ENCODE assay signal across 13 cellular contexts in genomic region chr3:150583028-150583427, GRCh38. TPM values are rescaled to one million over a fixed set of nuclear protein-coding genes. Genes with fewer than 3 reads are reported as not detected.
DNase-seq lines count a peak whose midpoint lies in the region; ATAC-seq, FAIRE-seq and TF ChIP-seq lines count a peak whose summit lies in the region.
"Had no signal": no experiment of that assay in that cellular context is flagged by ENCODE, and none has a peak within 500 bp of the region (broad histone marks: within the 10 kb centered on the region; RNA-seq: fewer than 3 reads in every experiment).

No MANE protein-coding gene starts in this region.

- no peaks in the 10 kb centered on the region for H3K27me3 ChIP-seq in GM12878 (replicated peaks in 1 of 2; ENCODE audit: control insufficient read depth in 2 of 2, insufficient read depth in 2 of 2, low read length in 1 of 2)
- H3K27me3 ChIP-seq in neuronal stem cell (ENCODE audit: control insufficient read depth in 3 of 3, insufficient read depth in 3 of 3, low read depth in 1 of 3, low read length in 3 of 3) = no peaks in the 10 kb centered on the region
- H3K27me3 ChIP-seq in CD8-positive, alpha-beta memory T cell (ENCODE audit: insufficient read depth, low read length, poor library complexity, severe bottlenecking) = no peaks in the 10 kb centered on the region
- H3K27me3 ChIP-seq: body of pancreas had no signal

- no peaks in the 10 kb centered on the region for H3K9me3 Mint-ChIP-seq in activated T-cell treated with anti-CD3 and anti-CD28 coated beads, Interleukin-2, amount 50 U/mL, for 24 hours
- H3K9me3 Mint-ChIP-seq in CD8-positive, alpha-beta memory T cell = no peaks in the 10 kb centered on the region

- no peak overlapping the region for H3K4me3 ChIP-seq in GM12878
- no peak overlapping the region for H3K4me3 ChIP-seq in neuronal stem cell (ENCODE audit: low read length in 2 of 2)
- no peak overlapping the region for H3K4me3 ChIP-seq in CD8-positive, alpha-beta memory T cell (ENCODE audit: low read length)
- H3K4me3 ChIP-seq: body of pancreas had no signal

- no peaks in the 10 kb centered on the region for H3K27me3 Mint-ChIP-seq in activated T-cell treated with anti-CD3 and anti-CD28 coated beads, Interleukin-2, amount 50 U/mL, for 24 hours
- H3K27me3 Mint-ChIP-seq in CD8-positive, alpha-beta memory T cell = no peaks in the 10 kb centered on the region

- no peak overlapping the region for H2BK120ac ChIP-seq in neuronal stem cell (ENCODE audit: low read depth, low read length)

- CTCF ChIA-PET in GM12878 (lab: Yijun Ruan, JAX) = interaction anchor here (1.0 to 3.2 kb wide), 5 partner anchors 15 to 282 kb away, joined by 3 to 18 read pairs (median 3); no protein-coding TSS in a partner anchor
- CTCF ChIA-PET in CD8-positive, alpha-beta memory T cell (lab: Charles Lee) = no interaction called here

- H3K27ac Mint-ChIP-seq in activated T-cell treated with anti-CD3 and anti-CD28 coated beads, Interleukin-2, amount 50 U/mL, for 24 hours = peak overlapping the region; percentile 87
- H3K27ac Mint-ChIP-seq in CD8-positive, alpha-beta memory T cell = peak overlapping the region in 1 of 8 donors; percentile 10

- 0% methylated on average over 1 of the region's 1 CpG for WGBS in GM12878 (ENCODE audit: insufficient coverage, insufficient replicate concordance, low lambda C conversion rate, missing lambda C conversion rate)
- WGBS in neuronal stem cell (ENCODE audit: extremely low coverage in 2 of 2, insufficient read length in 2 of 2, insufficient replicate concordance in 1 of 2), 2 donors = no CpG with 5 or more reads among the region's 1 CpG

- no peak for TF ChIP-seq CTCF in GM12878 (IDR thresholded peaks at IDR 0.05 in 2 of 3, conservative IDR thresholded peaks at IDR 0.05 in 1 of 3; ENCODE audit: control insufficient read depth in 2 of 3, extremely low read depth in 1 of 3, insufficient read depth in 1 of 3, low read depth in 3 of 3, low read length in 3 of 3)

- no peak for DNase-seq in activated T-cell treated with anti-CD3 and anti-CD28 coated beads, Interleukin-2, amount 50 U/mL, for 24 hours
- DNase-seq in activated T-cell treated with anti-CD3 and anti-CD28 coated beads for 4 hours (no peak), GM12878 (ENCODE audit: low read depth, low spot score) (no peak), foreskin melanocyte (no peak), neuronal stem cell (ENCODE audit: low spot score) (no peak)
- DNase-seq in CD8-positive, alpha-beta memory T cell = no peak
- DNase-seq: activated CD4-positive, alpha-beta T cell treated with anti-CD3 and anti-CD28 coated beads, Interleukin-2, amount 50 U/mL, for 48 hours; body of pancreas; DMS79; NCI-H1092 treated with DMSO at 0.1 percent for 48 hours; NCI-H748 treated with DMSO at 0.1 percent for 48 hours had no signal

- no peak for TF ChIP-seq RAD21 in GM12878 (IDR thresholded peaks at IDR 0.05; ENCODE audit: insufficient read depth, low read depth, low read length)

- H3K4ac ChIP-seq in neuronal stem cell (ENCODE audit: low read length) = no peak overlapping the region

- SMC1A ChIA-PET in GM12878 (lab: Charles Lee; ENCODE audit: uncharacterized antibody, unreplicated experiment) = interaction anchor here (0.8 to 4.0 kb wide), 11 partner anchors 9 to 181 kb away, joined by 3 to 26 read pairs (median 5); partner anchors contain the start of gene ERICH6

- H4K8ac ChIP-seq in neuronal stem cell (ENCODE audit: low read depth, low read length) = no peak overlapping the region

- H3K4me2 ChIP-seq in GM12878 (ENCODE audit: control insufficient read depth, insufficient read depth) (peak overlapping the region; percentile 69), neuronal stem cell (ENCODE audit: insufficient read depth, low read length, poor library complexity, severe bottlenecking) (no peak overlapping the region)

- H3K9ac ChIP-seq in GM12878 (ENCODE audit: control insufficient read depth, insufficient read depth, low read length) (no peak overlapping the region; the same call in 1 of the 2 replicates), neuronal stem cell (ENCODE audit: low read depth, low read length, poor library complexity) (no peak overlapping the region)

- H3K14ac ChIP-seq in neuronal stem cell (ENCODE audit: low read length) = no peak overlapping the region

- in situ Hi-C loops in GM12878 (cut with MboI) = no loop called here

- no TSS peak for BruUV-seq in GM12878 (replicated peaks; lab: Mats Ljungman, UMichigan)

- no peak overlapping the region for H2AFZ ChIP-seq in GM12878 (ENCODE audit: control insufficient read depth, low read depth, low read length)
- no peak overlapping the region for H2AFZ ChIP-seq in neuronal stem cell (ENCODE audit: low read length)

- H3K79me2 ChIP-seq in GM12878 (ENCODE audit: control insufficient read depth, insufficient read depth, low read length) = peaks cover 37% of the 10 kb centered on the region

- peak overlapping the region; percentile 88 for H3K27ac ChIP-seq in GM12878 (ENCODE audit: control insufficient read depth, insufficient read depth)
- no peak overlapping the region for H3K27ac ChIP-seq in neuronal stem cell (replicated peaks; ENCODE audit: low read length)
- no peak overlapping the region for H3K27ac ChIP-seq in CD8-positive, alpha-beta memory T cell (ENCODE audit: low read depth, low read length)
- H3K27ac ChIP-seq: body of pancreas had no signal

- ATAC-seq in GM21619 (IDR thresholded peaks at IDR 0.05; ENCODE audit: unreplicated experiment) (peak; percentile 53), HG03139 (IDR thresholded peaks at IDR 0.05; ENCODE audit: unreplicated experiment) (peak; percentile 61), GM12878 (peak; percentile 84)
- ATAC-seq: body of pancreas had no signal

- intact Hi-C loops in GM12878 (cut with micrococcal nuclease; ENCODE audit: unreplicated experiment) = no loop called here

- H3K23ac ChIP-seq in neuronal stem cell (ENCODE audit: low read depth, low read length, poor library complexity) = no peak overlapping the region

- H3K79me1 ChIP-seq in neuronal stem cell (ENCODE audit: low read depth, low read length) = no peaks in the 10 kb centered on the region

- H2BK5ac ChIP-seq in neuronal stem cell (ENCODE audit: low read length) = no peak overlapping the region

- RAD21 ChIA-PET in GM12878 (lab: Charles Lee; ENCODE audit: unreplicated experiment) = interaction anchor here (0.7 to 2.7 kb wide), 9 partner anchors 11 to 181 kb away, joined by 3 to 25 read pairs (median 5); partner anchors contain the start of genes ERICH6, SELENOT and SIAH2

- H3K18ac ChIP-seq in neuronal stem cell (ENCODE audit: low read length) = no peak overlapping the region

- H4K20me1 ChIP-seq in GM12878 (ENCODE audit: control insufficient read depth, insufficient read depth) = no peaks in the 10 kb centered on the region

- H2BK12ac ChIP-seq in neuronal stem cell (ENCODE audit: low read length) = no peak overlapping the region

- FAIRE-seq in GM12878 (lab: Jason Lieb, UNC) = peak; percentile 80

- H3K9me3 ChIP-seq in GM12878 (replicated peaks; ENCODE audit: control insufficient read depth, insufficient read depth, low read length) (no peaks in the 10 kb centered on the region), neuronal stem cell (replicated peaks in 1 of 2; ENCODE audit: control insufficient read depth in 2 of 2, insufficient read depth in 1 of 2, low read depth in 1 of 2, low read length in 2 of 2) (no peaks in the 10 kb centered on the region)
- no peaks in the 10 kb centered on the region for H3K9me3 ChIP-seq in CD8-positive, alpha-beta memory T cell (ENCODE audit: low read length)
- H3K9me3 ChIP-seq: body of pancreas had no signal

- H3K36me3 ChIP-seq in GM12878 (ENCODE audit: control insufficient read depth in 2 of 2, insufficient read depth in 2 of 2, low read length in 1 of 2) = peaks cover 4 to 27% of the 10 kb centered on the region in 2 experiments
- H3K36me3 ChIP-seq in neuronal stem cell (replicated peaks in 1 of 2; ENCODE audit: control insufficient read depth in 2 of 2, insufficient read depth in 2 of 2, low read length in 2 of 2) = peaks cover 7 to 81% of the 10 kb centered on the region in 2 donors
- peaks cover 11% of the 10 kb centered on the region for H3K36me3 ChIP-seq in CD8-positive, alpha-beta memory T cell (ENCODE audit: insufficient read depth, low read length)

- POLR2A ChIA-PET in GM12878 (lab: Charles Lee) = interaction anchor here (0.6 to 3.3 kb wide), 10 partner anchors 11 to 179 kb away, joined by 3 to 22 read pairs (median 4); partner anchors contain the start of genes EIF2A and SERP1
- POLR2A ChIA-PET in CD8-positive, alpha-beta memory T cell (lab: Charles Lee) = interaction anchor here (0.5 kb wide), 1 partner anchor 11 kb away, joined by 3 read pairs; no protein-coding TSS in a partner anchor

- no peak overlapping the region for H2AK5ac ChIP-seq in neuronal stem cell (ENCODE audit: low read depth, low read length)

- 0 out of 4 replicates have a peak, but pooled peaks of 1 of the 2 experiments have one; percentile 44 for TF ChIP-seq EP300 in GM12878 (IDR thresholded peaks at IDR 0.05; ENCODE audit: borderline replicate concordance in 1 of 2, control insufficient read depth in 1 of 2, low read depth in 2 of 2, low read length in 2 of 2)

- peaks cover 13% of the 10 kb centered on the region for H3K4me1 Mint-ChIP-seq in activated T-cell treated with anti-CD3 and anti-CD28 coated beads, Interleukin-2, amount 50 U/mL, for 24 hours (ENCODE audit: low read depth)
- peaks cover 0 to 12% (median 6%) of the 10 kb centered on the region in 3 donors for H3K4me1 Mint-ChIP-seq in CD8-positive, alpha-beta memory T cell

- H3K36me3 Mint-ChIP-seq in activated T-cell treated with anti-CD3 and anti-CD28 coated beads, Interleukin-2, amount 50 U/mL, for 24 hours (ENCODE audit: low read depth) = peaks cover 90% of the 10 kb centered on the region
- peaks cover 0 to 67% (median 12%) of the 10 kb centered on the region in 3 donors for H3K36me3 Mint-ChIP-seq in CD8-positive, alpha-beta memory T cell

- no peak for TF ChIP-seq POLR2A in GM12878 (IDR thresholded peaks at IDR 0.05; ENCODE audit: low read depth, low read length)

- H2BK15ac ChIP-seq in neuronal stem cell (ENCODE audit: low read length) = no peak overlapping the region

- H3K4me3 Mint-ChIP-seq in activated T-cell treated with anti-CD3 and anti-CD28 coated beads, Interleukin-2, amount 50 U/mL, for 24 hours = no peak overlapping the region
- no peak overlapping the region for H3K4me3 Mint-ChIP-seq in CD8-positive, alpha-beta memory T cell

- H4K91ac ChIP-seq in neuronal stem cell (ENCODE audit: low read depth, low read length, poor library complexity) = no peak overlapping the region

- H3K4me1 ChIP-seq in GM12878 (ENCODE audit: control insufficient read depth, insufficient read depth, low read length) = peaks cover 12% of the 10 kb centered on the region
- H3K4me1 ChIP-seq in neuronal stem cell (ENCODE audit: control insufficient read depth in 2 of 2, insufficient read depth in 1 of 2, low read depth in 1 of 2, low read length in 2 of 2) = no peaks in the 10 kb centered on the region
- H3K4me1 ChIP-seq in CD8-positive, alpha-beta memory T cell (ENCODE audit: insufficient read depth, low read length) = no peaks in the 10 kb centered on the region
- H3K4me1 ChIP-seq: body of pancreas had no signal

RNA-seq across cellular contexts. Expression of gene SELENOT, which starts 20.1 kb away (rescaled TPM):
- 80.1 and 88.1 TPM in 2 replicates for total RNA-seq in GM12878 (2013; cell fraction: nucleolus; rRNA removed)
- 234 and 236 TPM in 2 replicates for total RNA-seq in GM12878 (2014; rRNA removed)
- 87.7 and 89.4 TPM in 2 replicates for total RNA-seq in GM12878 (2014; rRNA removed; fragmentation: Illumina TruSeq; extraction: Trizol)
- 111 and 113 TPM in 2 replicates for total RNA-seq in GM12878 (2021)
- 62.6 TPM for polyA plus RNA-seq in GM12878 (2011; ENCODE audit: low read depth)
- polyA plus RNA-seq in GM12878 (2011; rRNA removed) = 722 and 768 TPM in 2 replicates
- 492 and 659 TPM in 2 replicates for polyA plus RNA-seq in GM12878 (2011; cell fraction: cytosol; rRNA removed)
- 155 and 277 TPM in 2 replicates for polyA plus RNA-seq in GM12878 (2011; cell fraction: nucleus; rRNA removed)
- polyA plus RNA-seq in GM12878 (2012) = 82.2 and 102 TPM in 2 replicates
- polyA plus RNA-seq in GM12878 (2014; fragmentation: Illumina TruSeq; extraction: Trizol) = 221 and 236 TPM in 2 replicates
- polyA plus RNA-seq in GM12878 (2014; fragmentation: Nextera tagmentation; extraction: Ambion mirVana) = 100 to 1,000 TPM; 323 to 593 TPM
- 149 and 160 TPM in 2 replicates for polyA plus RNA-seq in GM12878 (2014; rRNA removed)
- 100 to 1,000 TPM; 285 to 289 TPM for polyA plus RNA-seq in GM12878 (2016; fragmentation: Nextera tagmentation; extraction: Ambion mirVana)
- 644 and 784 TPM in 2 replicates for polyA minus RNA-seq in GM12878 (2011; rRNA and poly(A)+ RNA removed)
- 90.9 and 99.9 TPM in 2 replicates for polyA minus RNA-seq in GM12878 (2011; cell fraction: cytosol; rRNA and poly(A)+ RNA removed)
- polyA minus RNA-seq in GM12878 (2011; cell fraction: nucleus; rRNA and poly(A)+ RNA removed) = 73.4 and 77.1 TPM in 2 replicates
- 37.6 TPM for polyA plus RNA-seq in neuronal stem cell (2013, experiment 1 of 2)
- polyA plus RNA-seq in neuronal stem cell (2013, experiment 2 of 2) = 40.8 TPM
- 100 to 1,000 TPM; 158 to 162 TPM for total RNA-seq in CD8-positive, alpha-beta memory T cell
- 311 TPM for polyA plus RNA-seq in CD8-positive, alpha-beta memory T cell

RNA-seq across cellular contexts. Expression of gene EIF2A, which starts 36.4 kb away (rescaled TPM):
- total RNA-seq in GM12878 (2013; cell fraction: nucleolus; rRNA removed) = 239 and 247 TPM in 2 replicates
- total RNA-seq in GM12878 (2014; rRNA removed) (143 and 185 TPM in 2 replicates), GM12878 (2014; rRNA removed; fragmentation: Illumina TruSeq; extraction: Trizol) (201 and 206 TPM in 2 replicates), GM12878 (2021) (112 and 121 TPM in 2 replicates)
- polyA plus RNA-seq in GM12878 (2011; ENCODE audit: low read depth) = 260 TPM
- polyA plus RNA-seq in GM12878 (2011; rRNA removed) (181 and 301 TPM in 2 replicates), GM12878 (2014; fragmentation: Illumina TruSeq; extraction: Trizol) (211 and 313 TPM in 2 replicates), GM12878 (2014; fragmentation: Nextera tagmentation; extraction: Ambion mirVana) (100 to 1,000 TPM; 126 to 130 TPM), GM12878 (2014; rRNA removed) (111 and 155 TPM in 2 replicates), GM12878 (2016; fragmentation: Nextera tagmentation; extraction: Ambion mirVana) (10 to 100 TPM; 85.4 to 86.1 TPM)
- polyA plus RNA-seq in GM12878 (2011; cell fraction: cytosol; rRNA removed) = 120 and 133 TPM in 2 replicates
- polyA plus RNA-seq in GM12878 (2011; cell fraction: nucleus; rRNA removed) = 94.7 and 96.7 TPM in 2 replicates
- polyA plus RNA-seq in GM12878 (2012) = 134 and 147 TPM in 2 replicates
- 219 and 229 TPM in 2 replicates for polyA minus RNA-seq in GM12878 (2011; rRNA and poly(A)+ RNA removed)
- 47.3 and 73.6 TPM in 2 replicates for polyA minus RNA-seq in GM12878 (2011; cell fraction: cytosol; rRNA and poly(A)+ RNA removed)
- 42.4 and 73.2 TPM in 2 replicates for polyA minus RNA-seq in GM12878 (2011; cell fraction: nucleus; rRNA and poly(A)+ RNA removed)
- 83.3 TPM for polyA plus RNA-seq in neuronal stem cell (2013, experiment 1 of 2)
- 80.7 TPM for polyA plus RNA-seq in neuronal stem cell (2013, experiment 2 of 2)
- total RNA-seq in CD8-positive, alpha-beta memory T cell = 100 to 1,000 TPM; 128 to 131 TPM
- polyA plus RNA-seq in CD8-positive, alpha-beta memory T cell = 41.5 TPM

RNA-seq across cellular contexts. Expression of gene SERP1, which starts 36.7 kb away (rescaled TPM):
- total RNA-seq in GM12878 (2013; cell fraction: nucleolus; rRNA removed) = 90.4 and 104 TPM in 2 replicates
- total RNA-seq in GM12878 (2014; rRNA removed) (145 and 157 TPM in 2 replicates), GM12878 (2014; rRNA removed; fragmentation: Illumina TruSeq; extraction: Trizol) (76.5 and 77.7 TPM in 2 replicates), GM12878 (2021) (93.6 and 97.6 TPM in 2 replicates)
- polyA plus RNA-seq in GM12878 (2011; ENCODE audit: low read depth) = 80.0 TPM
- polyA plus RNA-seq in GM12878 (2011; rRNA removed) (67.2 and 112 TPM in 2 replicates), GM12878 (2014; fragmentation: Illumina TruSeq; extraction: Trizol) (72.5 and 82.5 TPM in 2 replicates), GM12878 (2014; fragmentation: Nextera tagmentation; extraction: Ambion mirVana) (10 to 100 TPM; 31.1 to 46.7 TPM), GM12878 (2014; rRNA removed) (192 and 218 TPM in 2 replicates), GM12878 (2016; fragmentation: Nextera tagmentation; extraction: Ambion mirVana) (100 to 1,000 TPM; 221 to 242 TPM)
- polyA plus RNA-seq in GM12878 (2011; cell fraction: cytosol; rRNA removed) = 50.0 and 89.7 TPM in 2 replicates
- 48.0 and 48.1 TPM in 2 replicates for polyA plus RNA-seq in GM12878 (2011; cell fraction: nucleus; rRNA removed)
- 125 and 132 TPM in 2 replicates for polyA plus RNA-seq in GM12878 (2012)
- polyA minus RNA-seq in GM12878 (2011; rRNA and poly(A)+ RNA removed) = 31.8 and 39.4 TPM in 2 replicates
- polyA minus RNA-seq in GM12878 (2011; cell fraction: cytosol; rRNA and poly(A)+ RNA removed) = 34.9 and 40.1 TPM in 2 replicates
- 54.2 and 71.5 TPM in 2 replicates for polyA minus RNA-seq in GM12878 (2011; cell fraction: nucleus; rRNA and poly(A)+ RNA removed)
- polyA plus RNA-seq in neuronal stem cell (2013, experiment 1 of 2) = 79.8 TPM
- polyA plus RNA-seq in neuronal stem cell (2013, experiment 2 of 2) = 81.3 TPM
- total RNA-seq in CD8-positive, alpha-beta memory T cell = 100 to 1,000 TPM; 127 to 135 TPM
- 156 TPM for polyA plus RNA-seq in CD8-positive, alpha-beta memory T cell
